Comparison of ENCODE assay signal across 12 cellular contexts in genomic region chr21:15210235-15210678, GRCh38.
A peak's percentile ranks its signal among the peaks of the same experiment; 100 is the strongest.
DNase-seq lines count a peak whose midpoint lies in the region; ATAC-seq and TF ChIP-seq lines count a peak whose summit lies in the region.
"Had no signal": no experiment of that assay in that cellular context is flagged by ENCODE, and none has a peak within 500 bp of the region (broad histone marks: within the 10 kb centered on the region; RNA-seq: fewer than 3 reads in every experiment).

No MANE protein-coding gene starts in this region.

- H3K36me3 Mint-ChIP-seq in GM23338 (ENCODE audit: low read depth) (no peaks in the 10 kb centered on the region), nephron progenitor cell (ENCODE audit: low read depth) (no peaks in the 10 kb centered on the region)

- no peak for DNase-seq in GM23338 (ENCODE audit: low spot score)
- peak; percentile 21 to 66 for DNase-seq in SJCRH30
- DNase-seq in foreskin keratinocyte, result peak; percentile 61 to 88
- peak; percentile 63 to 67 for DNase-seq in psoas muscle
- DNase-seq in SHP77 treated with DMSO at 0.1 percent for 48 hours (lab: John Stamatoyannopoulos, UW), result no peak
- no peak for DNase-seq in nephron progenitor cell
- no peak for DNase-seq in activated naive CD4-positive, alpha-beta T cell treated with Interleukin-2 at 50 U/mL for 16 hours
- DNase-seq: DMS 273 treated with DMSO at 0.1 percent for 48 hours, NCI-H446, T-helper 2 cell had no signal

- H3F3A ChIP-seq in GM23338 (replicated peaks; ENCODE audit: low read depth), result no peaks in the 10 kb centered on the region

- H3K27ac Mint-ChIP-seq in GM23338 (no peak overlapping the region; the same call in 1 of the 2 replicates), nephron progenitor cell (no peak overlapping the region)

- H3K79me2 ChIP-seq in GM23338 (replicated peaks; ENCODE audit: insufficient read depth), result no peaks in the 10 kb centered on the region

- H3K9me3 ChIP-seq in SJCRH30 (replicated peaks) (no peaks in the 10 kb centered on the region), psoas muscle (no peaks in the 10 kb centered on the region)
- H3K9me3 ChIP-seq: prostate gland had no signal

- peak; percentile 55 for ATAC-seq in GM23338
- peak; percentile 88 for ATAC-seq in foreskin keratinocyte
- peak in 2 of 4 donors; percentile 30 to 76 for ATAC-seq in psoas muscle
- ATAC-seq in GM21717 (IDR thresholded peaks at IDR 0.05; ENCODE audit: unreplicated experiment), result no peak

- peak in 1 of 2 experiments; percentile 9; a peak in 1 of 4 replicates for TF ChIP-seq CTCF in GM23338 (conservative IDR thresholded peaks at IDR 0.05; ENCODE audit: low read depth in 2 of 2)
- peak; percentile 26 for TF ChIP-seq CTCF in foreskin keratinocyte (conservative IDR thresholded peaks at IDR 0.05)
- TF ChIP-seq CTCF in psoas muscle (IDR thresholded peaks at IDR 0.05), result no peak
- TF ChIP-seq CTCF in nephron progenitor cell (IDR thresholded peaks at IDR 0.05), result no peak

- H3K4me1 ChIP-seq in GM23338 (ENCODE audit: insufficient read depth) (no peaks in the 10 kb centered on the region), SJCRH30 (no peaks in the 10 kb centered on the region), foreskin keratinocyte (peaks cover 16% of the 10 kb centered on the region), psoas muscle (no peaks in the 10 kb centered on the region)
- H3K4me1 ChIP-seq: prostate gland had no signal

- no peak overlapping the region for H3K4me2 ChIP-seq in GM23338

- WGBS in psoas muscle, 3 donors, result 70 to 82% (median 73%) methylated on average over 3 of the region's 3 CpGs

- H4K20me1 ChIP-seq in GM23338 (replicated peaks; ENCODE audit: insufficient read depth), result no peaks in the 10 kb centered on the region

- H3K27ac ChIP-seq in GM23338 (ENCODE audit: low read depth), result no peak overlapping the region
- no peak overlapping the region for H3K27ac ChIP-seq in SJCRH30
- H3K27ac ChIP-seq in foreskin keratinocyte, result peak overlapping the region; percentile 49
- no peak overlapping the region for H3K27ac ChIP-seq in psoas muscle
- H3K27ac ChIP-seq: prostate gland had no signal

- no peaks in the 10 kb centered on the region for H3K27me3 ChIP-seq in GM23338 (ENCODE audit: insufficient read depth)
- H3K27me3 ChIP-seq in SJCRH30, result no peaks in the 10 kb centered on the region
- no peaks in the 10 kb centered on the region for H3K27me3 ChIP-seq in foreskin keratinocyte
- H3K27me3 ChIP-seq in psoas muscle (ENCODE audit: insufficient read depth in 3 of 3, low read length in 2 of 3), result no peaks in the 10 kb centered on the region

- H3K4me3 ChIP-seq in GM23338 (no peak overlapping the region), SJCRH30 (no peak overlapping the region), psoas muscle (no peak overlapping the region)
- H3K4me3 ChIP-seq: prostate gland had no signal

- H3K4me3 Mint-ChIP-seq in GM23338 (no peak overlapping the region), nephron progenitor cell (no peak overlapping the region)

- no peaks in the 10 kb centered on the region for H3K36me3 ChIP-seq in GM23338 (ENCODE audit: insufficient read depth)
- H3K36me3 ChIP-seq in SJCRH30, result no peaks in the 10 kb centered on the region
- no peaks in the 10 kb centered on the region for H3K36me3 ChIP-seq in psoas muscle (ENCODE audit: insufficient read depth in 1 of 2, low read depth in 1 of 2)
- H3K36me3 ChIP-seq: prostate gland had no signal

- H3K27me3 Mint-ChIP-seq in GM23338 (ENCODE audit: insufficient read depth, low read depth, poor library complexity), result peaks cover 3% of the 10 kb centered on the region
- peaks cover 10% of the 10 kb centered on the region for H3K27me3 Mint-ChIP-seq in nephron progenitor cell (ENCODE audit: low read depth, poor library complexity)

- H3K9me3 Mint-ChIP-seq in GM23338 (no peaks in the 10 kb centered on the region), nephron progenitor cell (no peaks in the 10 kb centered on the region)

- intact Hi-C loops in psoas muscle (cut with DNase I), result no loop called here

- no peaks in the 10 kb centered on the region for H3K9me2 ChIP-seq in GM23338 (ENCODE audit: insufficient read depth)

- H3K4me1 Mint-ChIP-seq in GM23338 (peaks cover 18% of the 10 kb centered on the region; the same call in 2 of the 3 replicates), nephron progenitor cell (peaks cover 36% of the 10 kb centered on the region)

- H2AFZ ChIP-seq in GM23338, result peak overlapping the region; percentile 20; the same call in 1 of the 2 replicates

TF ChIP-seq in GM23338, 12 proteins besides CTCF, POLR2A, EP300 and RAD21 (continues in another document):
- TF ChIP-seq REST (IDR thresholded peaks at IDR 0.05; ENCODE audit: unreplicated experiment) (no peak), CREB1 (CRISPR knock-in tag; IDR thresholded peaks at IDR 0.05; ENCODE audit: low read depth) (no peak), EZH2 (IDR thresholded peaks at IDR 0.05; ENCODE audit: low read depth, unreplicated experiment) (no peak), EZH2phosphoT487 (IDR thresholded peaks at IDR 0.05; ENCODE audit: unreplicated experiment) (no peak)

Comparison
In these comparisons a context has a peak if more than half of its experiments do, and no peak if none do; other contexts are left out.
1. DNase-seq: peak in SJCRH30 (2 of 2), foreskin keratinocyte (2 of 2) and psoas muscle (2 of 2); none in GM23338 (single experiment), SHP77 treated with DMSO at 0.1 percent for 48 hours (single experiment), nephron progenitor cell (single experiment) and activated naive CD4-positive, alpha-beta T cell treated with Interleukin-2 at 50 U/mL for 16 hours (single experiment).